ENCODE assay signal across 12 cellular contexts in the genomic region with DNA sequence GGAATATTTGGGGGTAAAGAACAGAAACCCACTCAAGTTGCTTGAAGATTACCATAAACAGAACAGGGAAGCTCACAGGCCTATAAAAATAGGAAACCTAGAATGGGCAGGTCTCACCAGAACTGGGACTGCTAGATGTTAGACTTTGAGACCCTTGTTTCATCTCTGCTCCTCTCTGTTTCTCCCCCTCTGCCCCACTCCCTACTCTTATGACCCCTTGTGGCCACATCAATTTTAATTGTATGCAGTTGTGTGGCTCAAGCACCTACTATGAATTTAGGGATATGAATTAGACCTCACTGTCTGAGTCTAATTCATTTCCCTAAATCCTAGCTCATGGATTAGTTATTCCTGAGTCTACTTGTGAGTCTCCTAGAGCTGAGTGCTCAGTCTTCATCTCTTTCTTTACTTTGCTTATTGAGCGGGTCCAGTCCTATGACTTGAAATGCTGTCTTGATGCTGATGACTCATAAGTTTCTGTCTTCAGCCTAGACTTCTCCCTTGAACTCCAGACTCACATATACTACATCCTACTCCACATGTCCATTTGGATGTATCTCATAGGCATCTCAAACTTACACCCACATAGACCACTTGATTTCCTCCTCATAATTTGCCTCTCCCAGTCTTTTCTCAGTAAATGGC.
A peak's percentile ranks its signal among the peaks of the same experiment; 100 is the strongest.
DNase-seq lines count a peak whose midpoint lies in the region; ATAC-seq and TF ChIP-seq lines count a peak whose summit lies in the region.
"Had no signal": no experiment of that assay in that cellular context is flagged by ENCODE, and none has a peak within 500 bp of the region (broad histone marks: within the 10 kb centered on the region; RNA-seq: fewer than 3 reads in every experiment).

No MANE protein-coding gene starts in this region.

- H3K4me3 ChIP-seq in H7 (ENCODE audit: insufficient read depth, low read depth, low read length), result no peak overlapping the region
- H3K4me3 ChIP-seq: ascending aorta, skin epidermis had no signal

- ATAC-seq in esophagus mucosa, result no peak

- no peaks in the 10 kb centered on the region for H3K27me3 ChIP-seq in H7 (ENCODE audit: control insufficient read depth, insufficient read depth, low read length)
- H3K27me3 ChIP-seq: ascending aorta had no signal

- DNase-seq in ELR (ENCODE audit: low read depth), result peak; percentile 13
- DNase-seq in H7, result peak; percentile 45
- DNase-seq in RKO (ENCODE audit: low spot score), result peak; percentile 0
- peak; percentile 21 for DNase-seq in iPS-NIHi11 (ENCODE audit: low spot score)
- no peak for DNase-seq in NCI-H510A treated with DMSO at 0.1 percent for 48 hours (lab: John Stamatoyannopoulos, UW)
- no peak for DNase-seq in GM13976 (ENCODE audit: low spot score)
- no peak for DNase-seq in C1 segment of cervical spinal cord (lab: John Stamatoyannopoulos, UW)
- DNase-seq: DMS53, NCI-H146 had no signal

- in situ Hi-C loops in GM13976 (cut with MboI; ENCODE audit: low sequenced_read_pairs, unreplicated experiment), result no loop called here

- H3K36me3 ChIP-seq in H7 (replicated peaks; ENCODE audit: control insufficient read depth, insufficient read depth, low read length), result no peaks in the 10 kb centered on the region
- H3K36me3 ChIP-seq: ascending aorta had no signal

- no peak for TF ChIP-seq CTCF in GM13976 (IDR thresholded peaks at IDR 0.05; ENCODE audit: borderline replicate concordance, control extremely low read depth, extremely low read depth, insufficient read depth, missing control alignments)

Comparison
In these comparisons a context has a peak if more than half of its experiments do, and no peak if none do; other contexts are left out.
1. DNase-seq: peak in ELR (single experiment), H7 (single experiment), RKO (single experiment) and iPS-NIHi11 (single experiment); none in NCI-H510A treated with DMSO at 0.1 percent for 48 hours (single experiment), GM13976 (single experiment) and C1 segment of cervical spinal cord (0 of 14).